25 cellular contexts compared by ENCODE assay signal in genomic region chr10:43904301-43904700, GRCh38.
"Had no signal": no experiment of that assay in that cellular context is flagged by ENCODE, and none has a peak within 500 bp of the region (broad histone marks: within the 10 kb centered on the region; RNA-seq: fewer than 3 reads in every experiment).

No MANE protein-coding gene starts in this region.

- H3K9me3 ChIP-seq: ascending aorta, tibial artery, vagina had no signal

- H3K27ac Mint-ChIP-seq: activated naive CD4-positive, alpha-beta T cell treated with anti-CD3 and anti-CD28 coated beads, Interleukin-2, amount 50 U/mL, for 24 hours; mesothelial cell of epicardium; nephron progenitor cell had no signal

- H3K27ac ChIP-seq: vagina had no signal

- H3K27me3 Mint-ChIP-seq: activated naive CD4-positive, alpha-beta T cell treated with anti-CD3 and anti-CD28 coated beads, Interleukin-2, amount 50 U/mL, for 24 hours had no signal

- DNase-seq: activated CD8-positive, alpha-beta memory T cell treated with anti-CD3 and anti-CD28 coated beads for 24 hours; activated CD8-positive, alpha-beta memory T cell treated with anti-CD3 and anti-CD28 coated beads, Interleukin-2, amount 50 U/mL, for 48 hours; activated effector memory CD4-positive, alpha-beta T cell treated with Interleukin-2 at 50 U/mL for 16 hours; activated T-cell treated with anti-CD3 and anti-CD28 coated beads, Interleukin-2, amount 50 U/mL, for 48 hours; erythroblast; head of caudate nucleus; nephron progenitor cell; stimulated activated CD4-positive, alpha-beta T cell treated with anti-CD3 and anti-CD28 coated beads, Interleukin-12 subunit alpha, Interleukin-12 subunit beta, amount 100 ng/mL, for 4 hours; stimulated activated CD4-positive, alpha-beta T cell treated with anti-CD3 and anti-CD28 coated beads, Interleukin-1b, Interleukin-23, amount 100 ng/mL, for 48 hours; stimulated activated CD8-positive, alpha-beta memory T cell treated with anti-CD3 and anti-CD28 coated beads, Interleukin-4, amount 100 ng/mL, for 48 hours; stimulated activated naive CD4-positive, alpha-beta T cell treated with Interleukin-2 at 50 U/mL for 16 hours; substantia nigra; T-helper 1 cell; T-helper 9 cell; tibial artery had no signal

- H3K36me3 Mint-ChIP-seq: activated naive CD4-positive, alpha-beta T cell treated with anti-CD3 and anti-CD28 coated beads, Interleukin-2, amount 50 U/mL, for 24 hours; mesothelial cell of epicardium had no signal

- H3K4me1 Mint-ChIP-seq: activated naive CD4-positive, alpha-beta T cell treated with anti-CD3 and anti-CD28 coated beads, Interleukin-2, amount 50 U/mL, for 24 hours; central memory CD8-positive, alpha-beta T cell had no signal

- ATAC-seq: activated CD4-positive, CD25-positive, alpha-beta regulatory T cell treated with anti-CD3 and anti-CD28 coated beads, Interleukin-2, amount 50 U/mL, for 24 hours had no signal

- FAIRE-seq: endometrium, frontal cortex had no signal

- H3K4me3 Mint-ChIP-seq: activated naive CD4-positive, alpha-beta T cell treated with anti-CD3 and anti-CD28 coated beads, Interleukin-2, amount 50 U/mL, for 24 hours; central memory CD8-positive, alpha-beta T cell; mesothelial cell of epicardium; nephron progenitor cell had no signal

- H3K9me3 Mint-ChIP-seq: activated naive CD4-positive, alpha-beta T cell treated with anti-CD3 and anti-CD28 coated beads, Interleukin-2, amount 50 U/mL, for 24 hours; central memory CD8-positive, alpha-beta T cell; mesothelial cell of epicardium; nephron progenitor cell had no signal

- H3K36me3 ChIP-seq: ascending aorta, tibial artery, vagina had no signal

- H3K4me3 ChIP-seq: ascending aorta, coronary artery, lung, tibial artery, vagina had no signal

- H3K27me3 ChIP-seq: ascending aorta, tibial artery, vagina had no signal
